10 cellular contexts compared by ENCODE assay signal in the genomic region with DNA sequence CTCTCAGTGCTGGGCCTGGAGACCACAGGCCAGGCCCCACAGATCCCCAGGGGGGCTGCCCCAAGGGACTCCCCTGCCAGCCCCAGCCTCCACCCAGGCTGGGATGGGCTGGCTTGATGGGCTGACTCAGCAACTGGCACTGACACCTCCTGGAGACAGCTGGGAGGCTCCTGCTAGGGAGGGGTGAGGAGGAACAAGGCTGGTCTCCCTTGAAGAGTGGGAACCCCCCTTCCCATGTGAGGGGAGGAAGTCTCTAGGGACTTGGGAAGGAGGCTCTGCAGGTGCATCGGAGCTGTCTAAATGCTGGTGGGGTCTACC. TPM values are rescaled to one million over a fixed set of nuclear protein-coding genes. Genes with fewer than 3 reads are reported as not detected.
DNase-seq lines count a peak whose midpoint lies in the region; ATAC-seq and TF ChIP-seq lines count a peak whose summit lies in the region.
"Had no signal": no experiment of that assay in that cellular context is flagged by ENCODE, and none has a peak within 500 bp of the region (broad histone marks: within the 10 kb centered on the region; RNA-seq: fewer than 3 reads in every experiment).

No MANE protein-coding gene starts in this region.

- POLR2A ChIA-PET in activated CD4-positive, alpha-beta T cell treated with anti-CD3 and anti-CD28 coated beads for 36 hours (lab: Charles Lee) = interaction anchor here (0.6 kb wide), 2 partner anchors 716 to 774 kb away, joined by 3 read pairs; no protein-coding TSS in a partner anchor
- POLR2A ChIA-PET in PC-9 (lab: Charles Lee; ENCODE audit: unreplicated experiment) = interaction anchor here (0.6 to 1.7 kb wide), 3 partner anchors 10 to 115 kb away, joined by 4 to 7 read pairs (median 7); no protein-coding TSS in a partner anchor

- intact Hi-C loops in activated CD4-positive, alpha-beta T cell treated with anti-CD3 and anti-CD28 coated beads for 36 hours (cut with DNase I, micrococcal nuclease) = loop anchor here (1.0 to 2.0 kb wide), 2 partner anchors 9 to 14 kb away; no protein-coding TSS in a partner anchor
- intact Hi-C loops in PC-9 (cut with micrococcal nuclease; ENCODE audit: unreplicated experiment) = loop anchor here (1.0 kb wide), 1 partner anchor 9 kb away; no protein-coding TSS in a partner anchor

- peaks cover 68% of the 10 kb centered on the region for H3K4me1 Mint-ChIP-seq in activated CD4-positive, alpha-beta T cell treated with anti-CD3 and anti-CD28 coated beads for 36 hours
- H3K4me1 Mint-ChIP-seq in stimulated activated naive B cell treated with anti-CD40 and anti-IgM and Interleukin-4, amounts not matched to agents 10 μg/mL and 1 μg/mL and 100 μg/mL, for 72 hours = peaks cover 32 to 66% of the 10 kb centered on the region in 2 donors

- H3K27ac ChIP-seq in PC-9 = no peak overlapping the region

- no peaks in the 10 kb centered on the region for H3K27me3 ChIP-seq in PC-9 (ENCODE audit: insufficient read depth, low read depth)

- no peaks in the 10 kb centered on the region for H3K36me3 ChIP-seq in PC-9 (ENCODE audit: low read depth)

- peak overlapping the region; percentile 82 for H3K27ac Mint-ChIP-seq in activated CD4-positive, alpha-beta T cell treated with anti-CD3 and anti-CD28 coated beads for 36 hours
- peak overlapping the region; percentile 86 for H3K27ac Mint-ChIP-seq in stimulated activated naive B cell treated with anti-CD40 and anti-IgM and Interleukin-4, amounts not matched to agents 10 μg/mL and 1 μg/mL and 100 μg/mL, for 72 hours

- CTCF ChIA-PET in activated CD4-positive, alpha-beta T cell treated with anti-CD3 and anti-CD28 coated beads for 36 hours (lab: Charles Lee) = interaction anchor here (0.8 to 8.2 kb wide), 11 partner anchors 12 to 192 kb away, joined by 3 to 82 read pairs (median 5); a partner anchor contains a TSS
- CTCF ChIA-PET in PC-9 (lab: Charles Lee) = interaction anchor here (1.8 kb wide), 1 partner anchor 102 kb away, joined by 6 read pairs; no protein-coding TSS in a partner anchor

- H3K36me3 Mint-ChIP-seq in activated CD4-positive, alpha-beta T cell treated with anti-CD3 and anti-CD28 coated beads for 36 hours (ENCODE audit: low read depth) = peaks cover 8% of the 10 kb centered on the region
- H3K36me3 Mint-ChIP-seq in stimulated activated naive B cell treated with anti-CD40 and anti-IgM and Interleukin-4, amounts not matched to agents 10 μg/mL and 1 μg/mL and 100 μg/mL, for 72 hours = peaks cover 4 to 5% of the 10 kb centered on the region in 2 donors

- H3K27me3 Mint-ChIP-seq in activated CD4-positive, alpha-beta T cell treated with anti-CD3 and anti-CD28 coated beads for 36 hours = no peaks in the 10 kb centered on the region
- H3K27me3 Mint-ChIP-seq in stimulated activated naive B cell treated with anti-CD40 and anti-IgM and Interleukin-4, amounts not matched to agents 10 μg/mL and 1 μg/mL and 100 μg/mL, for 72 hours = no peaks in the 10 kb centered on the region

- no peak for TF ChIP-seq CTCF in PC-9 (conservative IDR thresholded peaks at IDR 0.05)
- TF ChIP-seq CTCF in fibroblast of the aortic adventitia (IDR thresholded peaks at IDR 0.05; ENCODE audit: insufficient read depth, low read length) = no peak

- peak; percentile 64 for DNase-seq in activated CD4-positive, alpha-beta T cell treated with anti-CD3 and anti-CD28 coated beads for 36 hours
- DNase-seq in activated CD4-positive, alpha-beta T cell treated with anti-CD3 and anti-CD28 coated beads for 4 hours = no peak
- peak in 1 of 2 experiments; percentile 31 for DNase-seq in PC-9
- DNase-seq in fibroblast of the aortic adventitia (ENCODE audit: low read depth) = peak; percentile 49
- DNase-seq in stimulated activated naive B cell treated with anti-CD40 and anti-IgM and Interleukin-4, amounts not matched to agents 10 μg/mL and 1 μg/mL and 100 μg/mL, for 72 hours = no peak
- DNase-seq in effector CD4-positive, alpha-beta T cell = no peak

- H3K4me3 Mint-ChIP-seq in activated CD4-positive, alpha-beta T cell treated with anti-CD3 and anti-CD28 coated beads for 36 hours = peak overlapping the region; percentile 10
- H3K4me3 Mint-ChIP-seq in stimulated activated naive B cell treated with anti-CD40 and anti-IgM and Interleukin-4, amounts not matched to agents 10 μg/mL and 1 μg/mL and 100 μg/mL, for 72 hours = peak overlapping the region; percentile 33 to 39

- ATAC-seq in activated CD4-positive, alpha-beta T cell treated with anti-CD3 and anti-CD28 coated beads for 36 hours = peak; percentile 62
- peak; percentile 68 to 78 for ATAC-seq in stimulated activated naive B cell treated with anti-CD40 and anti-IgM and Interleukin-4, amounts not matched to agents 10 μg/mL and 1 μg/mL and 100 μg/mL, for 72 hours (replicated peaks)
- no peak for ATAC-seq in HG02973 (IDR thresholded peaks at IDR 0.05; ENCODE audit: unreplicated experiment)
- no peak for ATAC-seq in GM21447 (IDR thresholded peaks at IDR 0.05; ENCODE audit: unreplicated experiment)

- H3K79me2 ChIP-seq in PC-9 (ENCODE audit: low read depth) = peaks cover 41% of the 10 kb centered on the region

- no TSS peak for BruUV-seq in PC-9 (replicated peaks; lab: Mats Ljungman, UMichigan)

- no peaks in the 10 kb centered on the region for H3K9me3 Mint-ChIP-seq in activated CD4-positive, alpha-beta T cell treated with anti-CD3 and anti-CD28 coated beads for 36 hours (ENCODE audit: low read depth)
- no peaks in the 10 kb centered on the region for H3K9me3 Mint-ChIP-seq in stimulated activated naive B cell treated with anti-CD40 and anti-IgM and Interleukin-4, amounts not matched to agents 10 μg/mL and 1 μg/mL and 100 μg/mL, for 72 hours

- no peaks in the 10 kb centered on the region for H3K9me2 ChIP-seq in PC-9 (ENCODE audit: insufficient read depth)

- H3K4me1 ChIP-seq in PC-9 (replicated peaks; ENCODE audit: insufficient read depth) = peaks cover 50% of the 10 kb centered on the region

- H4K20me1 ChIP-seq in PC-9 (ENCODE audit: insufficient read depth) = peaks cover 9% of the 10 kb centered on the region

- H3K4me3 ChIP-seq in PC-9 (no peak overlapping the region), fibroblast of the aortic adventitia (ENCODE audit: low read depth, low read length) (no peak overlapping the region)
- H3K4me3 ChIP-seq: lung had no signal

- H3F3A ChIP-seq in PC-9 (ENCODE audit: insufficient read depth, low read depth) = peaks cover 4% of the 10 kb centered on the region; the same call in 1 of the 2 replicates

- no peaks in the 10 kb centered on the region for H3K9me3 ChIP-seq in PC-9 (ENCODE audit: insufficient read depth, low read depth)

- no peak overlapping the region for H2AFZ ChIP-seq in PC-9

- H3K4me2 ChIP-seq in PC-9 = peak overlapping the region; percentile 81

RNA-seq across cellular contexts. Expression of a gene that starts 10.4 kb away (rescaled TPM):
- 100 to 1,000 TPM; 115 to 170 TPM for total RNA-seq in activated CD4-positive, alpha-beta T cell treated with anti-CD3 and anti-CD28 coated beads for 36 hours
- total RNA-seq in PC-9 (2021) (83.6 and 105 TPM in 2 replicates), fibroblast of the aortic adventitia (ENCODE audit: low replicate concordance) (11.0 and 11.7 TPM in 2 replicates)

RNA-seq across cellular contexts. Expression of a gene that starts 17.3 kb away (rescaled TPM):
- 10 to 100 TPM; 23.7 to 39.6 TPM for total RNA-seq in activated CD4-positive, alpha-beta T cell treated with anti-CD3 and anti-CD28 coated beads for 36 hours
- total RNA-seq in PC-9 (2021) (31.5 and 37.6 TPM in 2 replicates), fibroblast of the aortic adventitia (ENCODE audit: low replicate concordance) (20.2 and 26.5 TPM in 2 replicates)

RNA-seq across cellular contexts. Expression of a gene that starts 21.7 kb away (rescaled TPM):
- total RNA-seq in activated CD4-positive, alpha-beta T cell treated with anti-CD3 and anti-CD28 coated beads for 36 hours = 1 to 10 TPM; 2.7 to 3.5 TPM
- not detected in 2 replicates for total RNA-seq in PC-9 (2021)
- total RNA-seq in fibroblast of the aortic adventitia (ENCODE audit: low replicate concordance) = 0.09 TPM in 1 of 2 replicates, not detected in the other

RNA-seq across cellular contexts. Expression of a gene that starts 46.1 kb away (rescaled TPM):
- not detected for total RNA-seq in activated CD4-positive, alpha-beta T cell treated with anti-CD3 and anti-CD28 coated beads for 36 hours
- total RNA-seq in PC-9 (2021) = not detected in 2 replicates
- not detected in 2 replicates for total RNA-seq in fibroblast of the aortic adventitia (ENCODE audit: low replicate concordance)
- total RNA-seq: T-helper 2 cell treated with Interferon-gamma antibody and Interleukin-4, amounts not matched to agents 100 ng/mL and 5 ng/mL, for 36 hours had no signal

Comparison
In these comparisons a context has a peak if more than half of its experiments do, and no peak if none do; other contexts are left out.
1. DNase-seq: peak in activated CD4-positive, alpha-beta T cell treated with anti-CD3 and anti-CD28 coated beads for 36 hours (single experiment) and fibroblast of the aortic adventitia (single experiment); none in activated CD4-positive, alpha-beta T cell treated with anti-CD3 and anti-CD28 coated beads for 4 hours (0 of 2), stimulated activated naive B cell treated with anti-CD40 and anti-IgM and Interleukin-4, amounts not matched to agents 10 μg/mL and 1 μg/mL and 100 μg/mL, for 72 hours (single experiment) and effector CD4-positive, alpha-beta T cell (single experiment).
2. ATAC-seq: peak in activated CD4-positive, alpha-beta T cell treated with anti-CD3 and anti-CD28 coated beads for 36 hours (single experiment) and stimulated activated naive B cell treated with anti-CD40 and anti-IgM and Interleukin-4, amounts not matched to agents 10 μg/mL and 1 μg/mL and 100 μg/mL, for 72 hours (2 of 2); none in HG02973 (single experiment) and GM21447 (single experiment).